Comparison of ENCODE assay signal across 21 cellular contexts in the genomic region with DNA sequence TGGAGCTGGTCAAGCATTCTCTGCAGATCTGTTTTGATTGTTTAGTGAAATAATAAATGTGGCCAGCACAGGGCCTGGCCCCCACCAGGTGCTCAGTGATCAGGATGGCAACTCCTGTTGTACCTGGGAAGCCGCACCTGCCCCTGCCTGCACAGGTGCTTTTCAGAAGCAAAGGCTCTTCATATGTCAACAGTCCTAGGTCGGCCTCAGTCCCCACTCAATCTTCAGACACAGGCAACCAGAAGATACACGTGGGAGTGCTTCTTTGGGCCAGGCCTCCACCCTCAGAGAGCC.
DNase-seq lines count a peak whose midpoint lies in the region; ATAC-seq lines count a peak whose summit lies in the region.
"Had no signal": no experiment of that assay in that cellular context is flagged by ENCODE, and none has a peak within 500 bp of the region (broad histone marks: within the 10 kb centered on the region; RNA-seq: fewer than 3 reads in every experiment).

No MANE protein-coding gene starts in this region.

- in situ Hi-C loops in G401 (cut with HindIII; ENCODE audit: low sequenced_read_pairs) = no loop called here

- peak; percentile 33 to 66 (median 37) for DNase-seq in NCI-H1417 (lab: John Stamatoyannopoulos, UW)
- DNase-seq in NCI-H1417 treated with DMSO at 0.1 percent for 48 hours (lab: John Stamatoyannopoulos, UW) = no peak
- DNase-seq in G401 (ENCODE audit: low spot score) = peak; percentile 71
- DNase-seq in NCI-H69 (lab: John Stamatoyannopoulos, UW) = peak; percentile 62
- DNase-seq in cerebellar cortex (ENCODE audit: low spot score) = peak; percentile 58
- DNase-seq in ecto neural progenitor cell (ENCODE audit: low spot score) = no peak
- no peak for DNase-seq in NCI-H1092 treated with DMSO at 0.1 percent for 48 hours (lab: John Stamatoyannopoulos, UW)
- DNase-seq: 8988T; Calu3; CD8-positive, alpha-beta T cell; DMS153; GM23248; KG1; NCI-H1092; NCI-H2171; NCI-H345; OCI-M1; T-helper 9 cell had no signal

- ATAC-seq in GM21423 (IDR thresholded peaks at IDR 0.05; ENCODE audit: unreplicated experiment) = no peak
- ATAC-seq: CD8-positive, alpha-beta T cell; GM12878; Right ventricle myocardium inferior had no signal

Comparison
In these comparisons a context has a peak if more than half of its experiments do, and no peak if none do; other contexts are left out.
1. DNase-seq: peak in NCI-H1417 (3 of 3), G401 (single experiment), NCI-H69 (single experiment) and cerebellar cortex (single experiment); none in NCI-H1417 treated with DMSO at 0.1 percent for 48 hours (single experiment), ecto neural progenitor cell (single experiment) and NCI-H1092 treated with DMSO at 0.1 percent for 48 hours (single experiment).